In genomic region chr6:29747688-29748250, GRCh38 we compare ENCODE assay signal across 7 cellular contexts. TPM values are rescaled to one million over a fixed set of nuclear protein-coding genes. Genes with fewer than 3 reads are reported as not detected.
DNase-seq lines count a peak whose midpoint lies in the region; ATAC-seq and TF ChIP-seq lines count a peak whose summit lies in the region.

No MANE protein-coding gene starts in this region.

- peaks cover 9% of the 10 kb centered on the region; the same call in 2 of the 3 replicates for H3K36me3 Mint-ChIP-seq in GM23338 (ENCODE audit: low read depth)
- H3K36me3 Mint-ChIP-seq in WTC11, result no peaks in the 10 kb centered on the region

- no peak overlapping the region for H3K27ac ChIP-seq in GM23338 (ENCODE audit: low read depth)
- H3K27ac ChIP-seq in skin epidermis, result peak overlapping the region in 1 of 21 experiments; percentile 78

- DNase-seq in GM23338 (ENCODE audit: low spot score) (peak; percentile 20), WTC11 (ENCODE audit: low spot score) (no peak), hepatic stellate cell (ENCODE audit: low spot score) (peak; percentile 29), NCI-H1930 (lab: John Stamatoyannopoulos, UW) (no peak), COLO668 (lab: John Stamatoyannopoulos, UW; ENCODE audit: unreplicated experiment) (no peak), AG08396 (ENCODE audit: low spot score) (no peak)

- H3K36me3 ChIP-seq in GM23338 (ENCODE audit: insufficient read depth), result no peaks in the 10 kb centered on the region

- H2AFZ ChIP-seq in GM23338, result no peak overlapping the region

- ATAC-seq in GM23338 (no peak), WTC11 (no peak; the same call in 1 of the 2 replicates)

- H3K4me1 Mint-ChIP-seq in GM23338 (peaks cover 12% of the 10 kb centered on the region), WTC11 (peaks cover 26% of the 10 kb centered on the region)

- H3K9me3 Mint-ChIP-seq in GM23338 (peaks cover 5% of the 10 kb centered on the region; the same call in 1 of the 3 replicates), WTC11 (peaks cover 6% of the 10 kb centered on the region; the same call in 1 of the 2 replicates)

- 0 out of 2 replicates have a peak, but pooled peaks cover 4% of the 10 kb centered on the region for H3K9me2 ChIP-seq in GM23338 (ENCODE audit: insufficient read depth)

- H3K4me3 ChIP-seq in GM23338 (peak overlapping the region; percentile 69), skin epidermis (peak overlapping the region in 6 of 7 experiments; percentile 45 to 74 (median 72))

- H4K20me1 ChIP-seq in GM23338 (replicated peaks; ENCODE audit: insufficient read depth), result 0 out of 2 replicates have a peak, but pooled peaks cover 2% of the 10 kb centered on the region

- peaks cover 15% of the 10 kb centered on the region for H3K4me1 ChIP-seq in GM23338 (ENCODE audit: insufficient read depth)

- H3K79me2 ChIP-seq in GM23338 (replicated peaks; ENCODE audit: insufficient read depth), result no peaks in the 10 kb centered on the region

- H3F3A ChIP-seq in GM23338 (replicated peaks; ENCODE audit: low read depth), result peaks cover 6% of the 10 kb centered on the region

- peak overlapping the region; percentile 93 for H3K4me2 ChIP-seq in GM23338

- H3K4me3 Mint-ChIP-seq in GM23338, result peak overlapping the region; percentile 92
- peak overlapping the region; percentile 94 for H3K4me3 Mint-ChIP-seq in WTC11

- TF ChIP-seq CTCF in GM23338 (conservative IDR thresholded peaks at IDR 0.05; ENCODE audit: low read depth in 2 of 2), result no peak
- TF ChIP-seq CTCF in WTC11 (IDR thresholded peaks at IDR 0.05), result no peak

- peaks cover 55% of the 10 kb centered on the region for H3K27me3 Mint-ChIP-seq in GM23338 (ENCODE audit: insufficient read depth, low read depth, poor library complexity)
- H3K27me3 Mint-ChIP-seq in WTC11 (ENCODE audit: low read depth), result peaks cover 83% of the 10 kb centered on the region

- POLR2A ChIA-PET in WTC11 (lab: Charles Lee), result no interaction called here

- CTCF ChIA-PET in WTC11 (lab: Charles Lee), result interaction anchor here (0.6 to 3.0 kb wide), 11 partner anchors 9 to 100 kb away, joined by 3 to 38 read pairs (median 10); no protein-coding TSS in a partner anchor

- H3K27me3 ChIP-seq in GM23338 (ENCODE audit: insufficient read depth), result peaks cover 59% of the 10 kb centered on the region

- no peak overlapping the region for H3K27ac Mint-ChIP-seq in GM23338
- H3K27ac Mint-ChIP-seq in WTC11, result no peak overlapping the region

TF ChIP-seq in GM23338, 12 proteins besides CTCF, POLR2A, EP300 and RAD21:
- TF ChIP-seq NANOG (IDR thresholded peaks at IDR 0.05; ENCODE audit: borderline replicate concordance), result no peak
- no peak for TF ChIP-seq ZNF114 (CRISPR knock-in tag; IDR thresholded peaks at IDR 0.05)
- no peak for TF ChIP-seq EZH2phosphoT487 (IDR thresholded peaks at IDR 0.05; ENCODE audit: unreplicated experiment)
TF ChIP-seq in GM23338: peak in this region for 0.

TF ChIP-seq in WTC11, 78 proteins besides CTCF, POLR2A, EP300 and RAD21:
- TF ChIP-seq ZBTB21 (CRISPR knock-in tag; IDR thresholded peaks at IDR 0.05; ENCODE audit: borderline replicate concordance) (no peak), ZNF317 (CRISPR knock-in tag; IDR thresholded peaks at IDR 0.05; ENCODE audit: borderline replicate concordance, low read depth) (no peak), CREB1 (CRISPR knock-in tag; IDR thresholded peaks at IDR 0.05) (no peak), ZNF138 (CRISPR knock-in tag; conservative IDR thresholded peaks at IDR 0.05) (no peak), GTF2I (CRISPR knock-in tag; conservative IDR thresholded peaks at IDR 0.05) (no peak), NR3C1 (CRISPR knock-in tag; conservative IDR thresholded peaks at IDR 0.05; ENCODE audit: low read depth) (no peak), TEAD4 (CRISPR knock-in tag; IDR thresholded peaks at IDR 0.05) (no peak)
- TF ChIP-seq, protein P1, sequence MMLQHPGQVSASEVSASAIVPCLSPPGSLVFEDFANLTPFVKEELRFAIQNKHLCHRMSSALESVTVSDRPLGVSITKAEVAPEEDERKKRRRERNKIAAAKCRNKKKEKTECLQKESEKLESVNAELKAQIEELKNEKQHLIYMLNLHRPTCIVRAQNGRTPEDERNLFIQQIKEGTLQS (CRISPR knock-in tag; conservative IDR thresholded peaks at IDR 0.05), result no peak
TF ChIP-seq in WTC11: peak in this region for 0.

RNA-seq across cellular contexts. Expression of gene HLA-F, which starts 24.5 kb away (rescaled TPM):
- 4.4 and 4.8 TPM in 2 replicates for total RNA-seq in GM23338 (2014; rRNA removed; shearing (Covaris generic))
- 10.4 and 11.6 TPM in 2 replicates for polyA plus RNA-seq in GM23338 (2016; fragmentation: Nextera tagmentation; extraction: Ambion mirVana)
- total RNA-seq in WTC11 (2021), result 7.5 to 11.8 TPM (median 11.2 TPM) in 3 replicates

Comparison
In these comparisons a context has a peak if more than half of its experiments do, and no peak if none do; other contexts are left out.
1. DNase-seq: peak in GM23338 (single experiment) and hepatic stellate cell (single experiment); none in WTC11 (single experiment), NCI-H1930 (0 of 2), COLO668 (single experiment) and AG08396 (single experiment).